In genomic region chr5:61139094-61139873, GRCh38 we compare ENCODE assay signal across 13 cellular contexts. TPM values are rescaled to one million over a fixed set of nuclear protein-coding genes. Genes with fewer than 3 reads are reported as not detected.
DNase-seq lines count a peak whose midpoint lies in the region; ATAC-seq, FAIRE-seq and TF ChIP-seq lines count a peak whose summit lies in the region.
"Had no signal": no experiment of that assay in that cellular context is flagged by ENCODE, and none has a peak within 500 bp of the region (broad histone marks: within the 10 kb centered on the region; RNA-seq: fewer than 3 reads in every experiment).

No MANE protein-coding gene starts in this region.

- no peak overlapping the region for H2AFZ ChIP-seq in K562 (ENCODE audit: low read depth, low read length)

- no peak overlapping the region for H3K4me2 ChIP-seq in K562 (ENCODE audit: insufficient read depth, low read length)

- H3K4me1 Mint-ChIP-seq in neural crest cell: peaks cover 11% of the 10 kb centered on the region

- no peaks in the 10 kb centered on the region for H4K20me1 ChIP-seq in K562 (replicated peaks; ENCODE audit: control insufficient read depth, insufficient read depth, low read length)

- H3K36me3 ChIP-seq in K562 (ENCODE audit: control insufficient read depth, insufficient read depth, low read length): no peaks in the 10 kb centered on the region
- H3K36me3 ChIP-seq: tibial artery had no signal

- H3K9me3 Mint-ChIP-seq in neural crest cell: no peaks in the 10 kb centered on the region
- H3K9me3 Mint-ChIP-seq: activated T-cell treated with anti-CD3 and anti-CD28 coated beads, Interleukin-2, amount 50 U/mL, for 72 hours had no signal

- no peak for TF ChIP-seq EP300 in K562 (IDR thresholded peaks at IDR 0.05; ENCODE audit: low read length)

- no peaks in the 10 kb centered on the region for H3K36me3 Mint-ChIP-seq in neural crest cell (ENCODE audit: low read depth)

- ATAC-seq in K562 (peak; percentile 91), HG02973 (IDR thresholded peaks at IDR 0.05; ENCODE audit: unreplicated experiment) (no peak), HG03571 (IDR thresholded peaks at IDR 0.05; ENCODE audit: unreplicated experiment) (no peak)

- H3K4me3 ChIP-seq in K562: no peak overlapping the region
- H3K4me3 ChIP-seq: tibial artery had no signal

- no peak overlapping the region for H3K9ac ChIP-seq in K562 (ENCODE audit: insufficient read depth in 1 of 2, low read depth in 2 of 2, low read length in 2 of 2)

- H3K27me3 Mint-ChIP-seq in neural crest cell (ENCODE audit: low read depth): no peaks in the 10 kb centered on the region

- H3K27ac Mint-ChIP-seq in neural crest cell (ENCODE audit: unreplicated experiment): no peak overlapping the region
- H3K27ac Mint-ChIP-seq: activated T-cell treated with anti-CD3 and anti-CD28 coated beads, Interleukin-2, amount 50 U/mL, for 72 hours had no signal

- 42% methylated on average over 5 of the region's 5 CpGs for WGBS in K562 (ENCODE audit: insufficient coverage, low coverage, missing lambda C conversion rate)

- no peaks in the 10 kb centered on the region for H3K27me3 ChIP-seq in K562 (ENCODE audit: control insufficient read depth in 2 of 2, insufficient read depth in 2 of 2, low read length in 2 of 2)
- H3K27me3 ChIP-seq: tibial artery had no signal

- no peak overlapping the region for H3K27ac ChIP-seq in K562 (ENCODE audit: extremely low read depth, low read depth, low read length)
- H3K27ac ChIP-seq: HL-60, tibial artery had no signal

- no peak overlapping the region for H3K4me3 Mint-ChIP-seq in neural crest cell
- H3K4me3 Mint-ChIP-seq: activated T-cell treated with anti-CD3 and anti-CD28 coated beads, Interleukin-2, amount 50 U/mL, for 72 hours had no signal

- TF ChIP-seq RAD21 in K562 (CRISPR knock-in tag; conservative IDR thresholded peaks at IDR 0.05 in 1 of 2, IDR thresholded peaks at IDR 0.05 in 1 of 2): peak in 1 of 2 experiments; percentile 60; a peak in 2 of 4 replicates

- no peak for TF ChIP-seq POLR2A in K562 (conservative IDR thresholded peaks at IDR 0.05)

- no TSS peak for BruUV-seq in K562 (replicated peaks; lab: Mats Ljungman, UMichigan)

- CTCF ChIA-PET in K562 (lab: Yijun Ruan, JAX; ENCODE audit: low intra/inter-chr PET ratio): no interaction called here

- intact Hi-C loops in K562 (cut with micrococcal nuclease): loop anchor here (2.0 kb wide), 1 partner anchor 84 kb away; no protein-coding TSS in a partner anchor

- POLR2A ChIA-PET in K562 (lab: Yijun Ruan, JAX): interaction anchor here (1.3 kb wide), 1 partner anchor 21 kb away, joined by 4 read pairs; no protein-coding TSS in a partner anchor

- no peaks in the 10 kb centered on the region; a peak in 1 of 5 replicates for H3K4me1 ChIP-seq in K562 (replicated peaks in 1 of 2; ENCODE audit: control insufficient read depth in 2 of 2, insufficient read depth in 2 of 2, low read length in 2 of 2)
- H3K4me1 ChIP-seq: tibial artery had no signal

- peak; percentile 81 for FAIRE-seq in K562 (lab: Jason Lieb, UNC)

- TF ChIP-seq CTCF in GM12872 (IDR thresholded peaks at IDR 0.05; ENCODE audit: insufficient read depth, low read depth, low read length) (peak; percentile 20; the same call in 1 of the 3 replicates), K562 (IDR thresholded peaks at IDR 0.05 in 2 of 3, conservative IDR thresholded peaks at IDR 0.05 in 1 of 3; ENCODE audit: insufficient read depth in 2 of 3, low read depth in 1 of 3, low read length in 3 of 3) (peak; percentile 26 to 52 (median 41); a peak in 4 of 6 replicates), neural crest cell (conservative IDR thresholded peaks at IDR 0.05) (peak; percentile 36)

- H3K9me3 ChIP-seq in K562 (replicated peaks; ENCODE audit: control insufficient read depth, insufficient read depth, low read depth, low read length): no peaks in the 10 kb centered on the region
- H3K9me3 ChIP-seq: tibial artery had no signal

- no peaks in the 10 kb centered on the region for H3K79me2 ChIP-seq in K562 (ENCODE audit: control insufficient read depth, insufficient read depth, low read length)

- in situ Hi-C loops in KBM-7 (cut with MboI; ENCODE audit: low pct_unique_long_range_greater_than_20kb, low sequenced_read_pairs): no loop called here
- in situ Hi-C loops in K562 (cut with MboI): no loop called here

- H3K9me1 ChIP-seq in K562 (ENCODE audit: control insufficient read depth, insufficient read depth, low read length): no peaks in the 10 kb centered on the region

- DNase-seq in KBM-7 (peak; percentile 8), K562 (ENCODE audit: extremely low read depth in 1 of 4, low spot score in 3 of 4) (peak in 2 of 4 experiments; percentile 20), neural crest cell (ENCODE audit: low read depth, low spot score) (no peak), NCI-H1105 treated with DMSO at 0.1 percent for 48 hours (lab: John Stamatoyannopoulos, UW) (no peak)
- DNase-seq: activated T-cell treated with anti-CD3 and anti-CD28 coated beads, Interleukin-2, amount 50 U/mL, for 72 hours; cortex of kidney; NCI-H2171 treated with DMSO at 0.1 percent for 48 hours; T-helper 1 cell; tibial artery had no signal

TF ChIP-seq in K562, 482 proteins besides CTCF, POLR2A, EP300 and RAD21:
- TF ChIP-seq SMC3 (conservative IDR thresholded peaks at IDR 0.05; ENCODE audit: insufficient read depth, low read depth, low read length) (0 out of 2 replicates have a peak, but pooled peaks have one; percentile 19), ARID4B (CRISPR knock-in tag; IDR thresholded peaks at IDR 0.05) (no peak), XRCC4 (IDR thresholded peaks at IDR 0.05; ENCODE audit: extremely low read depth, insufficient read depth, insufficient read length) (no peak)

RNA-seq across cellular contexts. Expression of gene SMIM15, which starts 23.0 kb away (rescaled TPM):
- total RNA-seq in K562 (2011; cell fraction: chromatin; rRNA removed; ENCODE audit: low replicate concordance): 15.7 and 21.4 TPM in 2 replicates
- 5.5 and 5.8 TPM in 2 replicates for total RNA-seq in K562 (2011; cell fraction: nucleolus; rRNA removed)
- 10.3 and 13.5 TPM in 2 replicates for total RNA-seq in K562 (2011; cell fraction: nucleoplasm; rRNA removed)
- total RNA-seq in K562 (2014; rRNA removed) (88.9 and 92.1 TPM in 2 replicates), K562 (2014; rRNA removed; fragmentation: Illumina TruSeq; extraction: Trizol) (83.4 and 102 TPM in 2 replicates), K562 (2015; rRNA removed; fragmentation: Illumina TruSeq; extraction: Trizol) (82.0 and 88.3 TPM in 2 replicates), K562 (2021) (86.7 and 94.5 TPM in 2 replicates), neural crest cell (54.7 and 64.1 TPM in 2 replicates)
- polyA plus RNA-seq in K562 (2011; rRNA removed) (44.8 and 53.1 TPM in 2 replicates), K562 (2014; fragmentation: Illumina TruSeq; extraction: Trizol) (124 and 125 TPM in 2 replicates), K562 (2014; fragmentation: Nextera tagmentation; extraction: Ambion mirVana) (10 to 100 TPM; 16.6 to 19.7 TPM), K562 (2014; rRNA removed) (59.4 and 61.4 TPM in 2 replicates)
- polyA plus RNA-seq in K562 (2011; cell fraction: cytosol; rRNA removed): 24.2 and 35.3 TPM in 2 replicates
- 19.3 and 26.1 TPM in 2 replicates for polyA plus RNA-seq in K562 (2011; cell fraction: nucleus; rRNA removed)
- 57.9 and 58.6 TPM in 2 replicates for polyA plus RNA-seq in K562 (2012)
- 62.8 and 85.7 TPM in 2 replicates for polyA minus RNA-seq in K562 (2011; rRNA and poly(A)+ RNA removed)
- 34.4 and 40.2 TPM in 2 replicates for polyA minus RNA-seq in K562 (2011; cell fraction: cytosol; rRNA and poly(A)+ RNA removed)
- 8.6 and 17.3 TPM in 2 replicates for polyA minus RNA-seq in K562 (2011; cell fraction: nucleus; rRNA and poly(A)+ RNA removed)
